Comparison of ENCODE assay signal across 1 cellular context in genomic region chr1:32948905-32949304, GRCh38.
TF ChIP-seq lines count a peak whose summit lies in the region.

No MANE protein-coding gene starts in this region.

TF ChIP-seq in SK-N-SH, 30 proteins besides CTCF, POLR2A, EP300 and RAD21 (continued from another document):
- no peak for TF ChIP-seq IRF3 (IDR thresholded peaks at IDR 0.05; ENCODE audit: low read depth, low read length)
- no peak for TF ChIP-seq MXI1 (IDR thresholded peaks at IDR 0.05; ENCODE audit: low read depth, low read length)
- TF ChIP-seq FOXJ3 (CRISPR knock-in tag; IDR thresholded peaks at IDR 0.05), result no peak
- no peak for TF ChIP-seq FOSL2 (IDR thresholded peaks at IDR 0.05; ENCODE audit: borderline replicate concordance, low read depth)
- TF ChIP-seq MAX (IDR thresholded peaks at IDR 0.05; ENCODE audit: low read depth), result no peak
- no peak for TF ChIP-seq EZH2phosphoT487 (IDR thresholded peaks at IDR 0.05; ENCODE audit: borderline replicate concordance, low read depth)
- no peak for TF ChIP-seq MEF2A (IDR thresholded peaks at IDR 0.05; ENCODE audit: borderline replicate concordance, low read depth)
- TF ChIP-seq RXRA (IDR thresholded peaks at IDR 0.05; ENCODE audit: borderline replicate concordance, low read depth), result no peak
